In the genomic region with DNA sequence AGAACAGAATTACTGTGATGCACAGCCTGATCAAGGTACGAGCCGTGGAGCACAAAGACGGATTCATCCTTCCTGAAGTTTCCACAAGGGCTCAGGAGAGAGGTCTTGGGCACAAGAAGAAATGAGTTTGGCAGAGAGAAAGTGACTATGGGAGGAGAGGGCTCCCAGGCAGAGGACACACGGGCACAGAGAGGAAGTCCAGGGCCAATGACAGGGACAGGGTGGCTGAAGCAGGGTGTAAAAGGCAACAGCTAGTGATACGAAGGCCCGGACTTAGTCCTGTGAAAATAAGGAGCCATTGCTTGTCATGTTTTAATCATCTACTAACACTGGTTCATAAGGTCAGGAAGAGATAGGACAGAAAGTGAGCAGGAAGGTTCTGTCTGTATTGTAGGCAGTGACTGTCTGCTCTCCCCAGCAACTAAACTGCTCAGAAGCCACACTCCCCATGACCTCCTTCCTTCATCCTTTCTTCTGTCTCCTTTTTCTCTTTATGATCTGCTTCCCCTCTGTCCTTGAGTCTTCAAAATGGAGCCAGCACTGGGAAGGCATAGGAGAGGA, we compare ENCODE assay signal across 15 cellular contexts.
A peak's percentile ranks its signal among the peaks of the same experiment; 100 is the strongest.
DNase-seq lines count a peak whose midpoint lies in the region; ATAC-seq, FAIRE-seq and TF ChIP-seq lines count a peak whose summit lies in the region.
"Had no signal": no experiment of that assay in that cellular context is flagged by ENCODE, and none has a peak within 500 bp of the region (broad histone marks: within the 10 kb centered on the region; RNA-seq: fewer than 3 reads in every experiment).

No MANE protein-coding gene starts in this region.

- no peaks in the 10 kb centered on the region for H3K9me3 Mint-ChIP-seq in activated naive CD4-positive, alpha-beta T cell treated with anti-CD3 and anti-CD28 coated beads, Interleukin-2, amount 50 U/mL, for 24 hours
- H3K9me3 Mint-ChIP-seq in dendritic cell treated with granulocyte-macrophage colony-stimulating factor and Interleukin-4, amounts not matched to agents 40 ng/mL and 50 ng/mL, for 4 days = no peaks in the 10 kb centered on the region
- H3K9me3 Mint-ChIP-seq in stimulated activated effector memory CD8-positive, alpha-beta T cell treated with anti-CD3 and anti-CD28 coated beads, Interleukin-12 subunit alpha, Interleukin-12 subunit beta, amount 100 ng/mL, for 72 hours = no peaks in the 10 kb centered on the region

- no peak; the same call in 1 of the 2 replicates for TF ChIP-seq POLR2A in GM12891 (IDR thresholded peaks at IDR 0.05; ENCODE audit: low read depth, low read length)
- TF ChIP-seq POLR2A in GM18505 (IDR thresholded peaks at IDR 0.05; ENCODE audit: borderline replicate concordance, extremely low read depth, insufficient read depth, insufficient read length) = no peak

- no peak for DNase-seq in activated naive CD4-positive, alpha-beta T cell treated with anti-CD3 and anti-CD28 coated beads, Interleukin-2, amount 50 U/mL, for 16 hours
- no peak for DNase-seq in GM12891 (ENCODE audit: insufficient read length, low spot score)
- DNase-seq in stimulated activated effector memory CD8-positive, alpha-beta T cell treated with anti-CD3 and anti-CD28 coated beads, Interleukin-12 subunit alpha, Interleukin-12 subunit beta, amount 100 ng/mL, for 72 hours (ENCODE audit: low spot score in 2 of 2) = no peak
- DNase-seq in AG08396 (ENCODE audit: low spot score) = no peak
- DNase-seq: HCEC 1CT, NCI-H1105 treated with DMSO at 0.1 percent for 48 hours, NCI-H1694 treated with DMSO at 0.1 percent for 48 hours, NCI-H2107, NCI-H2227 treated with DMSO at 0.1 percent for 48 hours, NCI-H524, PC-9 had no signal

- no peak overlapping the region for H3K4me3 Mint-ChIP-seq in activated naive CD4-positive, alpha-beta T cell treated with anti-CD3 and anti-CD28 coated beads, Interleukin-2, amount 50 U/mL, for 24 hours
- no peak overlapping the region for H3K4me3 Mint-ChIP-seq in dendritic cell treated with granulocyte-macrophage colony-stimulating factor and Interleukin-4, amounts not matched to agents 40 ng/mL and 50 ng/mL, for 4 days
- no peak overlapping the region for H3K4me3 Mint-ChIP-seq in stimulated activated effector memory CD8-positive, alpha-beta T cell treated with anti-CD3 and anti-CD28 coated beads, Interleukin-12 subunit alpha, Interleukin-12 subunit beta, amount 100 ng/mL, for 72 hours
- H3K4me3 Mint-ChIP-seq: IgD-negative memory B cell had no signal

- H3K36me3 Mint-ChIP-seq in activated naive CD4-positive, alpha-beta T cell treated with anti-CD3 and anti-CD28 coated beads, Interleukin-2, amount 50 U/mL, for 24 hours = peaks cover 19% of the 10 kb centered on the region
- H3K36me3 Mint-ChIP-seq in dendritic cell treated with granulocyte-macrophage colony-stimulating factor and Interleukin-4, amounts not matched to agents 40 ng/mL and 50 ng/mL, for 4 days (ENCODE audit: low read depth) = peaks cover 82% of the 10 kb centered on the region
- H3K36me3 Mint-ChIP-seq in stimulated activated effector memory CD8-positive, alpha-beta T cell treated with anti-CD3 and anti-CD28 coated beads, Interleukin-12 subunit alpha, Interleukin-12 subunit beta, amount 100 ng/mL, for 72 hours = peaks cover 73% of the 10 kb centered on the region

- no peak for FAIRE-seq in GM12891 (lab: Jason Lieb, UNC)

- no peak for ATAC-seq in stimulated activated effector memory CD8-positive, alpha-beta T cell treated with anti-CD3 and anti-CD28 coated beads, Interleukin-12 subunit alpha, Interleukin-12 subunit beta, amount 100 ng/mL, for 72 hours
- no peak for ATAC-seq in GM18505 (IDR thresholded peaks at IDR 0.05; ENCODE audit: unreplicated experiment)

- peak overlapping the region; percentile 68 for H3K27ac Mint-ChIP-seq in activated naive CD4-positive, alpha-beta T cell treated with anti-CD3 and anti-CD28 coated beads, Interleukin-2, amount 50 U/mL, for 24 hours
- peak overlapping the region; percentile 18 for H3K27ac Mint-ChIP-seq in dendritic cell treated with granulocyte-macrophage colony-stimulating factor and Interleukin-4, amounts not matched to agents 40 ng/mL and 50 ng/mL, for 4 days
- H3K27ac Mint-ChIP-seq in stimulated activated effector memory CD8-positive, alpha-beta T cell treated with anti-CD3 and anti-CD28 coated beads, Interleukin-12 subunit alpha, Interleukin-12 subunit beta, amount 100 ng/mL, for 72 hours = peak overlapping the region; percentile 48
- H3K27ac Mint-ChIP-seq: IgD-negative memory B cell had no signal

- H3K27me3 Mint-ChIP-seq in activated naive CD4-positive, alpha-beta T cell treated with anti-CD3 and anti-CD28 coated beads, Interleukin-2, amount 50 U/mL, for 24 hours = no peaks in the 10 kb centered on the region
- no peaks in the 10 kb centered on the region for H3K27me3 Mint-ChIP-seq in dendritic cell treated with granulocyte-macrophage colony-stimulating factor and Interleukin-4, amounts not matched to agents 40 ng/mL and 50 ng/mL, for 4 days
- H3K27me3 Mint-ChIP-seq: IgD-negative memory B cell had no signal

- intact Hi-C loops in dendritic cell treated with granulocyte-macrophage colony-stimulating factor and Interleukin-4, amounts not matched to agents 40 ng/mL and 50 ng/mL, for 4 days (cut with micrococcal nuclease) = no loop called here

- peaks cover 24% of the 10 kb centered on the region for H3K4me1 Mint-ChIP-seq in activated naive CD4-positive, alpha-beta T cell treated with anti-CD3 and anti-CD28 coated beads, Interleukin-2, amount 50 U/mL, for 24 hours
- peaks cover 51% of the 10 kb centered on the region for H3K4me1 Mint-ChIP-seq in dendritic cell treated with granulocyte-macrophage colony-stimulating factor and Interleukin-4, amounts not matched to agents 40 ng/mL and 50 ng/mL, for 4 days (ENCODE audit: low read depth)
- peaks cover 25% of the 10 kb centered on the region for H3K4me1 Mint-ChIP-seq in stimulated activated effector memory CD8-positive, alpha-beta T cell treated with anti-CD3 and anti-CD28 coated beads, Interleukin-12 subunit alpha, Interleukin-12 subunit beta, amount 100 ng/mL, for 72 hours

TF ChIP-seq in GM12891, 5 proteins besides CTCF, POLR2A, EP300 and RAD21:
- TF ChIP-seq TAF1 (IDR thresholded peaks at IDR 0.05; ENCODE audit: low read depth, low read length) (no peak), POLR2AphosphoS5 (IDR thresholded peaks at IDR 0.05; ENCODE audit: low read depth, low read length) (peak; percentile 73), POU2F2 (IDR thresholded peaks at IDR 0.05; ENCODE audit: low read depth, low read length) (no peak)

Comparison
In these comparisons a context has a peak if more than half of its experiments do, and no peak if none do; other contexts are left out.
1. H3K27ac Mint-ChIP-seq: peak in every context shown above with its lines; median percentile 68 in activated naive CD4-positive, alpha-beta T cell treated with anti-CD3 and anti-CD28 coated beads, Interleukin-2, amount 50 U/mL, for 24 hours; 48 in stimulated activated effector memory CD8-positive, alpha-beta T cell treated with anti-CD3 and anti-CD28 coated beads, Interleukin-12 subunit alpha, Interleukin-12 subunit beta, amount 100 ng/mL, for 72 hours; 18 in dendritic cell treated with granulocyte-macrophage colony-stimulating factor and Interleukin-4, amounts not matched to agents 40 ng/mL and 50 ng/mL, for 4 days.